ENCODE assay signal across 15 cellular contexts in genomic region chr6:161215193-161215592, GRCh38. TPM values are rescaled to one million over a fixed set of nuclear protein-coding genes. Genes with fewer than 3 reads are reported as not detected.
A peak's percentile ranks its signal among the peaks of the same experiment; 100 is the strongest.
DNase-seq lines count a peak whose midpoint lies in the region; ATAC-seq, FAIRE-seq and TF ChIP-seq lines count a peak whose summit lies in the region.
"Had no signal": no experiment of that assay in that cellular context is flagged by ENCODE, and none has a peak within 500 bp of the region (broad histone marks: within the 10 kb centered on the region; RNA-seq: fewer than 3 reads in every experiment).

No MANE protein-coding gene starts in this region.

- 76 to 94% (median 91%) methylated on average over 4 of the region's 4 CpGs for WGBS in spleen, 5 donors

- peak; percentile 30 for FAIRE-seq in RCC 7860 (lab: Jason Lieb, UNC)
- FAIRE-seq: islet of Langerhans had no signal

- H3K27ac ChIP-seq in gastrocnemius medialis (no peak overlapping the region), spleen (no peak overlapping the region)
- H3K27ac ChIP-seq: adrenal gland had no signal

- in situ Hi-C loops in gastrocnemius medialis (cut with MboI; ENCODE audit: low sequenced_read_pairs in 4 of 4), result no loop called here

- DNase-seq in EH (ENCODE audit: low read depth) (peak; percentile 68), RCC 7860 (ENCODE audit: low spot score) (peak; percentile 70), dermis blood vessel endothelial cell (peak; percentile 49), non-pigmented ciliary epithelial cell (ENCODE audit: low read depth) (peak; percentile 99), gastrocnemius medialis (no peak), HuH-7 (ENCODE audit: low spot score) (no peak), spleen (no peak), SKM-1 (lab: John Stamatoyannopoulos, UW; ENCODE audit: unreplicated experiment) (no peak)
- DNase-seq: activated CD8-positive, alpha-beta memory T cell treated with anti-CD3 and anti-CD28 coated beads, Interleukin-2, amount 50 U/mL, for 4 hours; adrenal gland; CD8-positive, alpha-beta T cell; NCI-H2107; nephron progenitor cell; stimulated activated CD4-positive, alpha-beta T cell treated with anti-CD3 and anti-CD28 coated beads, Interleukin-15, amount 100 ng/mL, for 24 hours had no signal

- no peaks in the 10 kb centered on the region for H3K27me3 ChIP-seq in gastrocnemius medialis
- H3K27me3 ChIP-seq in spleen (replicated peaks in 1 of 7), result no peaks in the 10 kb centered on the region
- H3K27me3 ChIP-seq: adrenal gland had no signal

- H3K4me3 ChIP-seq in gastrocnemius medialis, result no peak overlapping the region
- no peak overlapping the region for H3K4me3 ChIP-seq in spleen
- H3K4me3 ChIP-seq: adrenal gland had no signal

- TF ChIP-seq POLR2A in gastrocnemius medialis (IDR thresholded peaks at IDR 0.05) (no peak), spleen (IDR thresholded peaks at IDR 0.05) (no peak)

- no peaks in the 10 kb centered on the region for H3K36me3 ChIP-seq in gastrocnemius medialis
- H3K36me3 ChIP-seq in spleen, result peaks cover 0 to 11% (median 0%) of the 10 kb centered on the region in 6 donors
- H3K36me3 ChIP-seq: adrenal gland had no signal

- TF ChIP-seq CTCF in gastrocnemius medialis (IDR thresholded peaks at IDR 0.05 in 4 of 5, conservative IDR thresholded peaks at IDR 0.05 in 1 of 5) (no peak), spleen (IDR thresholded peaks at IDR 0.05 in 8 of 11, conservative IDR thresholded peaks at IDR 0.05 in 3 of 11) (no peak)

- ATAC-seq in gastrocnemius medialis, result no peak
- ATAC-seq: CD8-positive, alpha-beta T cell had no signal

- no peaks in the 10 kb centered on the region for H3K4me1 ChIP-seq in gastrocnemius medialis
- H3K4me1 ChIP-seq in spleen, result no peaks in the 10 kb centered on the region
- H3K4me1 ChIP-seq: adrenal gland had no signal

- intact Hi-C loops in gastrocnemius medialis (cut with DNase I; ENCODE audit: low total_unique reads), result no loop called here
- intact Hi-C loops in spleen (cut with DNase I; ENCODE audit: low total_unique reads), result no loop called here

- H3K9me3 ChIP-seq in gastrocnemius medialis (no peaks in the 10 kb centered on the region), spleen (peaks cover 0 to 27% (median 16%) of the 10 kb centered on the region in 8 donors)

RNA-seq across cellular contexts. Expression of gene AGPAT4, which starts 58.7 kb away (rescaled TPM):
- 11.3 and 15.3 TPM in 2 replicates for total RNA-seq in dermis blood vessel endothelial cell
- total RNA-seq in gastrocnemius medialis, result under 1 TPM; 0.36 to 0.61 (median 0.53) TPM
- 10 to 100 TPM in 4 of 7 donors, 1 to 10 TPM in 3; 6.8 to 16.8 (median 10.3) TPM for total RNA-seq in spleen
- polyA plus RNA-seq in spleen, result 1 to 10 TPM in 2 of 3 donors, under 1 TPM in 1; 0.80 to 2.3 (median 1.2) TPM

Comparison
In these comparisons a context has a peak if more than half of its experiments do, and no peak if none do; other contexts are left out.
1. DNase-seq: peak in EH (single experiment), RCC 7860 (single experiment), dermis blood vessel endothelial cell (single experiment) and non-pigmented ciliary epithelial cell (single experiment); none in gastrocnemius medialis (0 of 2), HuH-7 (single experiment), spleen (single experiment) and SKM-1 (single experiment).